In the genomic region with DNA sequence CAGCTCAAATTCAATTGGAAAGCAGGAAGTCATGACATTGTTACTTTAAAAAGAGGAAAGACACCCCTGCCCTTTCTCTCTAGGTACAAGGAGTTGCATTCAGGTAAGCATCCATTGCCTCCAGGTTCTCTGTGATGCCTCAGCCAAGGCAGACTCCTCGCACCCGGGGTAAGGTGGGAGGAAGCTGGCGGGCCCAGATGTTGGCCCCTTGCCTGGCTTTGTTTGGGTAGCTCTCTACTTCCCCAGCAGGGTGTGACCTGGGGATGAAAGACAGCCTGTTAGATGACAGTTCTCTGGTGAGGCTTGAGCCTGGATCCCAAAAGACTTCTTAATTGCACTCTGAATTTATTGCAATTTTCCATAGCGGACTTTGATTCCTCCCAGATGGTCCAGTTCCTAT, we compare ENCODE assay signal across 21 cellular contexts.
DNase-seq lines count a peak whose midpoint lies in the region; ATAC-seq and TF ChIP-seq lines count a peak whose summit lies in the region.
"Had no signal": no experiment of that assay in that cellular context is flagged by ENCODE, and none has a peak within 500 bp of the region (broad histone marks: within the 10 kb centered on the region; RNA-seq: fewer than 3 reads in every experiment).

No MANE protein-coding gene starts in this region.

- H3K27me3 ChIP-seq in Loucy (ENCODE audit: insufficient read depth, low read length, poor library complexity, severe bottlenecking): no peaks in the 10 kb centered on the region
- H3K27me3 ChIP-seq: SJCRH30 had no signal

- no peak overlapping the region for H3K4me2 ChIP-seq in Loucy (ENCODE audit: low read depth, low read length, poor library complexity, severe bottlenecking)
- H3K4me2 ChIP-seq: BLaER1 treated with 17β-estradiol and CSF1 and Interleukin-3, amounts not matched to agents 10 nM and 100 nM had no signal

- H3K9ac ChIP-seq in Loucy (ENCODE audit: low read depth, low read length, poor library complexity, severe bottlenecking): no peak overlapping the region
- H3K9ac ChIP-seq: BLaER1 treated with 17β-estradiol and CSF1 and Interleukin-3, amounts not matched to agents 10 nM and 100 nM had no signal

- H3K9me3 Mint-ChIP-seq in nephron: peaks cover 4% of the 10 kb centered on the region
- H3K9me3 Mint-ChIP-seq: CD4-positive, alpha-beta T cell had no signal

- H3K9me3 ChIP-seq in Loucy (ENCODE audit: insufficient read depth, low read depth, low read length): peaks cover 6% of the 10 kb centered on the region; the same call in 1 of the 2 replicates

- H3F3A ChIP-seq in Loucy (ENCODE audit: low read depth): no peaks in the 10 kb centered on the region

- H3K36me3 ChIP-seq in Loucy (ENCODE audit: insufficient read depth, low read length): no peaks in the 10 kb centered on the region
- H3K36me3 ChIP-seq: BLaER1 treated with 17β-estradiol and CSF1 and Interleukin-3, amounts not matched to agents 10 nM and 100 nM; SJCRH30 had no signal

- no peaks in the 10 kb centered on the region for H3K9me2 ChIP-seq in Loucy (replicated peaks; ENCODE audit: low read depth, low read length)

- no peaks in the 10 kb centered on the region for H3K36me3 Mint-ChIP-seq in nephron (ENCODE audit: low read depth)

- no peaks in the 10 kb centered on the region for H3K27me3 Mint-ChIP-seq in nephron (ENCODE audit: low read depth)

- no peak for ATAC-seq in GM21825 (IDR thresholded peaks at IDR 0.05; ENCODE audit: unreplicated experiment)
- ATAC-seq: PC-3, SK-N-SH treated with all-trans-retinoic acid at 6 μM for 48 hours had no signal

- H2AFZ ChIP-seq in Loucy (ENCODE audit: low read length): peak overlapping the region; percentile 73

- DNase-seq in NCI-H748 (lab: John Stamatoyannopoulos, UW; ENCODE audit: unreplicated experiment) (peak; percentile 62), NCI-H748 treated with DMSO at 0.1 percent for 48 hours (lab: John Stamatoyannopoulos, UW) (no peak), HPDE6-E6E7 (ENCODE audit: extremely low spot score) (no peak), NCI-H146 (lab: John Stamatoyannopoulos, UW) (no peak)
- DNase-seq: CD4-positive, alpha-beta T cell; GOT3; HCEC 1CT; IMR-90; KG1; NCI-H1048; NCI-H1436; NCI-H187 treated with DMSO at 0.1 percent for 48 hours; NCI-H2107; NCI-H526 treated with DMSO at 0.1 percent for 48 hours; PC-3; SJCRH30 had no signal

- peaks cover 48% of the 10 kb centered on the region for H3K4me1 Mint-ChIP-seq in nephron

- peaks cover 27% of the 10 kb centered on the region for H3K4me1 ChIP-seq in Loucy (ENCODE audit: insufficient read depth, low read length, poor library complexity, severe bottlenecking)

- no peak for TF ChIP-seq CTCF in Loucy (conservative IDR thresholded peaks at IDR 0.05; ENCODE audit: low read length)
- TF ChIP-seq CTCF in nephron (IDR thresholded peaks at IDR 0.05; ENCODE audit: unreplicated experiment in 3 of 3): no peak

- no peaks in the 10 kb centered on the region for H4K20me1 ChIP-seq in Loucy (ENCODE audit: insufficient read depth, low read length, poor library complexity, severe bottlenecking)
- H4K20me1 ChIP-seq: BLaER1 treated with 17β-estradiol and CSF1 and Interleukin-3, amounts not matched to agents 10 nM and 100 nM had no signal

- H3K4me3 Mint-ChIP-seq in nephron: no peak overlapping the region
- H3K4me3 Mint-ChIP-seq: CD4-positive, alpha-beta T cell had no signal

- H3K27ac Mint-ChIP-seq in nephron: peak overlapping the region in 2 of 3 experiments; percentile 22 to 32
- H3K27ac Mint-ChIP-seq: CD4-positive, alpha-beta T cell had no signal

- H3K79me2 ChIP-seq in Loucy (ENCODE audit: insufficient read depth, low read length): no peaks in the 10 kb centered on the region

- H3K4me3 ChIP-seq in Loucy (ENCODE audit: low read length, poor library complexity, severe bottlenecking): no peak overlapping the region
- H3K4me3 ChIP-seq: BLaER1 treated with 17β-estradiol and CSF1 and Interleukin-3, amounts not matched to agents 10 nM and 100 nM; SJCRH30 had no signal
